8 cellular contexts compared by ENCODE assay signal in genomic region chr7:55365103-55365679, GRCh38. TPM values are rescaled to one million over a fixed set of nuclear protein-coding genes. Genes with fewer than 3 reads are reported as not detected.
DNase-seq lines count a peak whose midpoint lies in the region; ATAC-seq and TF ChIP-seq lines count a peak whose summit lies in the region.

TSS of gene LANCL2 (plus strand) at chr7:55365337. CDS start at chr7:55366026, 689 bp downstream.

- peak within 1 kb of the TSS; percentile 98 for H3K4me3 Mint-ChIP-seq in activated naive CD8-positive, alpha-beta T cell

- H3K36me3 ChIP-seq in prostate gland, result no peaks in the 10 kb centered on the region

- H3K4me1 ChIP-seq in prostate gland (replicated peaks), result no peaks in the 10 kb centered on the region

- peaks cover 32% of the 10 kb centered on the region for H3K4me1 Mint-ChIP-seq in activated naive CD8-positive, alpha-beta T cell (ENCODE audit: low read depth)

- intact Hi-C loops in left cardiac atrium (cut with DNase I), result no loop called here
- intact Hi-C loops in prostate gland (cut with DNase I), result loop anchor here (10.0 kb wide), 2 partner anchors 210 to 340 kb away; partner anchors contain the start of gene VOPP1

- H3K27me3 Mint-ChIP-seq in activated naive CD8-positive, alpha-beta T cell, result no peaks in the 10 kb centered on the region

- WGBS in prostate gland, result under 1% methylated on average over 26 of the region's 32 CpGs

- H3K9me3 ChIP-seq in prostate gland, result no peaks in the 10 kb centered on the region

- no peaks in the 10 kb centered on the region for H3K27me3 ChIP-seq in prostate gland (replicated peaks; ENCODE audit: insufficient read depth)

- no peaks in the 10 kb centered on the region for H3K9me3 Mint-ChIP-seq in activated naive CD8-positive, alpha-beta T cell (ENCODE audit: low read depth)

- ATAC-seq in GM19023 (IDR thresholded peaks at IDR 0.05; ENCODE audit: unreplicated experiment), result peak; percentile 29
- ATAC-seq in HG03139 (IDR thresholded peaks at IDR 0.05; ENCODE audit: unreplicated experiment), result peak; percentile 30
- ATAC-seq in left cardiac atrium, result peak; percentile 16 to 31

- DNase-seq in Ammon's horn (ENCODE audit: low spot score) (peak; percentile 74), NCI-H69 (lab: John Stamatoyannopoulos, UW) (peak; percentile 88), left cardiac atrium (no peak), prostate gland (ENCODE audit: low spot score) (peak; percentile 36), OCI-M2 (lab: John Stamatoyannopoulos, UW; ENCODE audit: unreplicated experiment) (no peak)

- peak within 1 kb of the TSS; percentile 95 to 98 for H3K27ac ChIP-seq in prostate gland

- no peaks in the 10 kb centered on the region for H3K36me3 Mint-ChIP-seq in activated naive CD8-positive, alpha-beta T cell

- peak within 1 kb of the TSS; percentile 97 for H3K27ac Mint-ChIP-seq in activated naive CD8-positive, alpha-beta T cell

- TF ChIP-seq CTCF in prostate gland (IDR thresholded peaks at IDR 0.05), result no peak

- H3K4me3 ChIP-seq in prostate gland, result peak within 1 kb of the TSS; percentile 68 to 83

- no peak for TF ChIP-seq POLR2A in prostate gland (IDR thresholded peaks at IDR 0.05)

RNA-seq across cellular contexts. Expression of gene LANCL2, which starts in this region (rescaled TPM):
- total RNA-seq in left cardiac atrium (10 to 100 TPM in 1 of 2 donors, 1 to 10 TPM in 1; 6.7 to 10.9 TPM), prostate gland (10 to 100 TPM; 17.7 to 26.9 TPM)

Comparison
In these comparisons a context has a peak if more than half of its experiments do, and no peak if none do; other contexts are left out.
1. DNase-seq: peak in Ammon's horn (single experiment), NCI-H69 (single experiment) and prostate gland (single experiment); none in left cardiac atrium (single experiment) and OCI-M2 (single experiment).
2. Peak in every context shown above with its lines, with median percentiles within 50 percentile points of each other: ATAC-seq.